18 cellular contexts compared by ENCODE assay signal in genomic region chr7:65892169-65892568, GRCh38.
"Had no signal": no experiment of that assay in that cellular context is flagged by ENCODE, and none has a peak within 500 bp of the region (broad histone marks: within the 10 kb centered on the region; RNA-seq: fewer than 3 reads in every experiment).

No MANE protein-coding gene starts in this region.

- H3K9me3 ChIP-seq: heart left ventricle, lower lobe of right lung, ovary, stomach had no signal

- H3K27ac Mint-ChIP-seq: naive thymus-derived CD8-positive, alpha-beta T cell had no signal

- H3K4me3 Mint-ChIP-seq: naive thymus-derived CD8-positive, alpha-beta T cell; neural crest cell had no signal

- DNase-seq: dorsolateral prefrontal cortex; effector CD8-positive, alpha-beta T cell; heart left ventricle; hippocampal formation; lower lobe of right lung; mesendoderm; naive thymus-derived CD8-positive, alpha-beta T cell; nucleus accumbens; right cardiac atrium; small intestine; stimulated activated CD4-positive, alpha-beta T cell treated with anti-CD3 and anti-CD28 coated beads, Interleukin-12 subunit alpha, Interleukin-12 subunit beta, amount 100 ng/mL, for 4 hours; stimulated activated naive CD4-positive, alpha-beta T cell; stomach; trophoblast cell had no signal

- H3K9me3 Mint-ChIP-seq: naive thymus-derived CD8-positive, alpha-beta T cell; neural crest cell had no signal

- H3K27me3 Mint-ChIP-seq: naive thymus-derived CD8-positive, alpha-beta T cell had no signal

- H3K27me3 ChIP-seq: dorsolateral prefrontal cortex, heart left ventricle, ovary, stomach had no signal

- ATAC-seq: esophagus mucosa; lower lobe of right lung; naive thymus-derived CD8-positive, alpha-beta T cell had no signal

- H3K4me3 ChIP-seq: coronary artery, heart left ventricle, lower lobe of right lung, ovary, stomach had no signal

- H3K27ac ChIP-seq: coronary artery, dorsolateral prefrontal cortex, heart left ventricle, lower lobe of right lung, ovary, stomach had no signal

- H3K36me3 ChIP-seq: ovary had no signal
